ENCODE assay signal across 1 cellular context in the genomic region with DNA sequence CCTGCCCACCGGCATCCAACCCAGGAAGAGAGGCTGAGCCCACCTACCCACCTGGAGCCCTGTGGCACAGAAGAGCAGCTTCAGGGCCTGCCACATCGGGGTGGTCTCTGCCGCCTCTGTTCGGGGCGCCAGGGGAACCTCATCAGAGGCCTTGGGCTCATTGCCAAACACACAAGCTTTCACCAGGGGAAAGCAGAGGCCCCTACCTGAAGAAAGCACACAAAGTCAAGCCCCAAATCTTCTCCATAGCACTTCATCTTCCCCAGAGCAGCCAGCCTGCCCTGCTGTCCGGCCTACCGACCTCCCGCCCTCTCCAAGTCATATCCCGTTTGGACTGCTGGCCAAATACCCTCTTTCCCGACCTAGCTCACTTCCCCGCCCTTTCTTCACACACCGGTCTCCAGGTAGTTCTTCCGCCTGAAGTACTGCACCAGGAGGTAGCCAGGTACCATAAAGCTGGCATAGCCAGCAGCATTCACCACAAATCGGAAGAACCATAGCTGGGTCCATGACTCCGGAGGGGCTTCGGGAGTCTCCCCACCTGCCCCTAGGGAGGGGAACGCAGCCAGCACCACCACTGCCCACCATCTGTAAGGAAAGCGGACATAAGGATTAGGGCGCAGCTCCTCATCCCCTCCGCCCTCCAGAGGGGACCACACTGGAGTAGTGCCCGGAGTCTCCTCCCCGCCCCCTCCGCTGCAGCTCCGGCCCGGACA.
A peak's percentile ranks its signal among the peaks of the same experiment; 100 is the strongest.
TF ChIP-seq lines count a peak whose summit lies in the region.

No MANE protein-coding gene starts in this region.

TF ChIP-seq in HepG2, 621 proteins besides CTCF, POLR2A, EP300 and RAD21 (continues in another document):
- TF ChIP-seq ZNF564 (CRISPR knock-in tag; IDR thresholded peaks at IDR 0.05) (no peak), TCF12 (IDR thresholded peaks at IDR 0.05) (no peak), TCF12 (CRISPR knock-in tag; IDR thresholded peaks at IDR 0.05) (peak; percentile 46; the same call in 1 of the 2 replicates), RARG (CRISPR knock-in tag; IDR thresholded peaks at IDR 0.05; ENCODE audit: low read depth) (no peak), PCBP1 (IDR thresholded peaks at IDR 0.05; ENCODE audit: borderline replicate concordance, low read depth, low read length) (no peak), ZNF563 (CRISPR knock-in tag; IDR thresholded peaks at IDR 0.05) (no peak), RBM39 (IDR thresholded peaks at IDR 0.05; ENCODE audit: low read depth, low read length, poor library complexity, severe bottlenecking) (peak; percentile 86), HDAC1 (CRISPR knock-in tag; IDR thresholded peaks at IDR 0.05) (no peak), THAP11 (CRISPR knock-in tag; IDR thresholded peaks at IDR 0.05) (no peak), ZNF337 (CRISPR knock-in tag; IDR thresholded peaks at IDR 0.05; ENCODE audit: borderline replicate concordance, low read depth) (peak; percentile 71; the same call in 1 of the 2 replicates), ZNF839 (CRISPR knock-in tag; IDR thresholded peaks at IDR 0.05; ENCODE audit: borderline replicate concordance) (no peak), ZNF605 (CRISPR knock-in tag; IDR thresholded peaks at IDR 0.05) (peak; percentile 37; the same call in 1 of the 2 replicates), CEBPB (IDR thresholded peaks at IDR 0.05; ENCODE audit: borderline replicate concordance, low read depth, low read length) (no peak), CCAR2 (optimal IDR thresholded peaks at IDR 0.05; ENCODE audit: low read depth, low read length) (peak; percentile 83), PTBP1 (IDR thresholded peaks at IDR 0.05; ENCODE audit: low read depth, low read length, poor library complexity, severe bottlenecking) (peak; percentile 91), ZNF256 (CRISPR knock-in tag; conservative IDR thresholded peaks at IDR 0.05) (0 out of 2 replicates have a peak, but pooled peaks have one; percentile 42), KLF11 (CRISPR knock-in tag; IDR thresholded peaks at IDR 0.05) (no peak), ZSCAN9 (CRISPR knock-in tag; IDR thresholded peaks at IDR 0.05; ENCODE audit: borderline replicate concordance) (no peak), LCORL (IDR thresholded peaks at IDR 0.05) (no peak), LCORL (CRISPR knock-in tag; IDR thresholded peaks at IDR 0.05) (peak; percentile 80), IKZF4 (CRISPR knock-in tag; IDR thresholded peaks at IDR 0.05; ENCODE audit: borderline replicate concordance, low read depth, not compliant biosample characterization) (peak; percentile 40), AHR (CRISPR knock-in tag; IDR thresholded peaks at IDR 0.05) (no peak), STAT5B (CRISPR knock-in tag; IDR thresholded peaks at IDR 0.05) (no peak), ZBTB21 (CRISPR knock-in tag; IDR thresholded peaks at IDR 0.05) (no peak)
- TF ChIP-seq, protein P1, sequence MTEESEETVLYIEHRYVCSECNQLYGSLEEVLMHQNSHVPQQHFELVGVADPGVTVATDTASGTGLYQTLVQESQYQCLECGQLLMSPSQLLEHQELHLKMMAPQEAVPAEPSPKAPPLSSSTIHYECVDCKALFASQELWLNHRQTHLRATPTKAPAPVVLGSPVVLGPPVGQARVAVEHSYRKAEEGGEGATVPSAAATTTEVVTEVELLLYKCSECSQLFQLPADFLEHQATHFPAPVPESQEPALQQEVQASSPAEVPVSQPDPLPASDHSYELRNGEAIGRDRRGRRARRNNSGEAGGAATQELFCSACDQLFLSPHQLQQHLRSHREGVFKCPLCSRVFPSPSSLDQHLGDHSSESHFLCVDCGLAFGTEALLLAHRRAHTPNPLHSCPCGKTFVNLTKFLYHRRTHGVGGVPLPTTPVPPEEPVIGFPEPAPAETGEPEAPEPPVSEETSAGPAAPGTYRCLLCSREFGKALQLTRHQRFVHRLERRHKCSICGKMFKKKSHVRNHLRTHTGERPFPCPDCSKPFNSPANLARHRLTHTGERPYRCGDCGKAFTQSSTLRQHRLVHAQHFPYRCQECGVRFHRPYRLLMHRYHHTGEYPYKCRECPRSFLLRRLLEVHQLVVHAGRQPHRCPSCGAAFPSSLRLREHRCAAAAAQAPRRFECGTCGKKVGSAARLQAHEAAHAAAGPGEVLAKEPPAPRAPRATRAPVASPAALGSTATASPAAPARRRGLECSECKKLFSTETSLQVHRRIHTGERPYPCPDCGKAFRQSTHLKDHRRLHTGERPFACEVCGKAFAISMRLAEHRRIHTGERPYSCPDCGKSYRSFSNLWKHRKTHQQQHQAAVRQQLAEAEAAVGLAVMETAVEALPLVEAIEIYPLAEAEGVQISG (CRISPR knock-in tag; IDR thresholded peaks at IDR 0.05) = no peak
- TF ChIP-seq, protein P2, sequence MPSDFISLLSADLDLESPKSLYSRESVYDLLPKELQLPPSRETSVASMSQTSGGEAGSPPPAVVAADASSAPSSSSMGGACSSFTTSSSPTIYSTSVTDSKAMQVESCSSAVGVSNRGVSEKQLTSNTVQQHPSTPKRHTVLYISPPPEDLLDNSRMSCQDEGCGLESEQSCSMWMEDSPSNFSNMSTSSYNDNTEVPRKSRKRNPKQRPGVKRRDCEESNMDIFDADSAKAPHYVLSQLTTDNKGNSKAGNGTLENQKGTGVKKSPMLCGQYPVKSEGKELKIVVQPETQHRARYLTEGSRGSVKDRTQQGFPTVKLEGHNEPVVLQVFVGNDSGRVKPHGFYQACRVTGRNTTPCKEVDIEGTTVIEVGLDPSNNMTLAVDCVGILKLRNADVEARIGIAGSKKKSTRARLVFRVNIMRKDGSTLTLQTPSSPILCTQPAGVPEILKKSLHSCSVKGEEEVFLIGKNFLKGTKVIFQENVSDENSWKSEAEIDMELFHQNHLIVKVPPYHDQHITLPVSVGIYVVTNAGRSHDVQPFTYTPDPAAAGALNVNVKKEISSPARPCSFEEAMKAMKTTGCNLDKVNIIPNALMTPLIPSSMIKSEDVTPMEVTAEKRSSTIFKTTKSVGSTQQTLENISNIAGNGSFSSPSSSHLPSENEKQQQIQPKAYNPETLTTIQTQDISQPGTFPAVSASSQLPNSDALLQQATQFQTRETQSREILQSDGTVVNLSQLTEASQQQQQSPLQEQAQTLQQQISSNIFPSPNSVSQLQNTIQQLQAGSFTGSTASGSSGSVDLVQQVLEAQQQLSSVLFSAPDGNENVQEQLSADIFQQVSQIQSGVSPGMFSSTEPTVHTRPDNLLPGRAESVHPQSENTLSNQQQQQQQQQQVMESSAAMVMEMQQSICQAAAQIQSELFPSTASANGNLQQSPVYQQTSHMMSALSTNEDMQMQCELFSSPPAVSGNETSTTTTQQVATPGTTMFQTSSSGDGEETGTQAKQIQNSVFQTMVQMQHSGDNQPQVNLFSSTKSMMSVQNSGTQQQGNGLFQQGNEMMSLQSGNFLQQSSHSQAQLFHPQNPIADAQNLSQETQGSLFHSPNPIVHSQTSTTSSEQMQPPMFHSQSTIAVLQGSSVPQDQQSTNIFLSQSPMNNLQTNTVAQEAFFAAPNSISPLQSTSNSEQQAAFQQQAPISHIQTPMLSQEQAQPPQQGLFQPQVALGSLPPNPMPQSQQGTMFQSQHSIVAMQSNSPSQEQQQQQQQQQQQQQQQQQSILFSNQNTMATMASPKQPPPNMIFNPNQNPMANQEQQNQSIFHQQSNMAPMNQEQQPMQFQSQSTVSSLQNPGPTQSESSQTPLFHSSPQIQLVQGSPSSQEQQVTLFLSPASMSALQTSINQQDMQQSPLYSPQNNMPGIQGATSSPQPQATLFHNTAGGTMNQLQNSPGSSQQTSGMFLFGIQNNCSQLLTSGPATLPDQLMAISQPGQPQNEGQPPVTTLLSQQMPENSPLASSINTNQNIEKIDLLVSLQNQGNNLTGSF (CRISPR knock-in tag; IDR thresholded peaks at IDR 0.05) = 0 out of 2 replicates have a peak, but pooled peaks have one; percentile 12
- TF ChIP-seq, protein P3, sequence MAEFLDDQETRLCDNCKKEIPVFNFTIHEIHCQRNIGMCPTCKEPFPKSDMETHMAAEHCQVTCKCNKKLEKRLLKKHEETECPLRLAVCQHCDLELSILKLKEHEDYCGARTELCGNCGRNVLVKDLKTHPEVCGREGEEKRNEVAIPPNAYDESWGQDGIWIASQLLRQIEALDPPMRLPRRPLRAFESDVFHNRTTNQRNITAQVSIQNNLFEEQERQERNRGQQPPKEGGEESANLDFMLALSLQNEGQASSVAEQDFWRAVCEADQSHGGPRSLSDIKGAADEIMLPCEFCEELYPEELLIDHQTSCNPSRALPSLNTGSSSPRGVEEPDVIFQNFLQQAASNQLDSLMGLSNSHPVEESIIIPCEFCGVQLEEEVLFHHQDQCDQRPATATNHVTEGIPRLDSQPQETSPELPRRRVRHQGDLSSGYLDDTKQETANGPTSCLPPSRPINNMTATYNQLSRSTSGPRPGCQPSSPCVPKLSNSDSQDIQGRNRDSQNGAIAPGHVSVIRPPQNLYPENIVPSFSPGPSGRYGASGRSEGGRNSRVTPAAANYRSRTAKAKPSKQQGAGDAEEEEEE (CRISPR knock-in tag; IDR thresholded peaks at IDR 0.05; ENCODE audit: borderline replicate concordance) = no peak
- TF ChIP-seq, protein P4, sequence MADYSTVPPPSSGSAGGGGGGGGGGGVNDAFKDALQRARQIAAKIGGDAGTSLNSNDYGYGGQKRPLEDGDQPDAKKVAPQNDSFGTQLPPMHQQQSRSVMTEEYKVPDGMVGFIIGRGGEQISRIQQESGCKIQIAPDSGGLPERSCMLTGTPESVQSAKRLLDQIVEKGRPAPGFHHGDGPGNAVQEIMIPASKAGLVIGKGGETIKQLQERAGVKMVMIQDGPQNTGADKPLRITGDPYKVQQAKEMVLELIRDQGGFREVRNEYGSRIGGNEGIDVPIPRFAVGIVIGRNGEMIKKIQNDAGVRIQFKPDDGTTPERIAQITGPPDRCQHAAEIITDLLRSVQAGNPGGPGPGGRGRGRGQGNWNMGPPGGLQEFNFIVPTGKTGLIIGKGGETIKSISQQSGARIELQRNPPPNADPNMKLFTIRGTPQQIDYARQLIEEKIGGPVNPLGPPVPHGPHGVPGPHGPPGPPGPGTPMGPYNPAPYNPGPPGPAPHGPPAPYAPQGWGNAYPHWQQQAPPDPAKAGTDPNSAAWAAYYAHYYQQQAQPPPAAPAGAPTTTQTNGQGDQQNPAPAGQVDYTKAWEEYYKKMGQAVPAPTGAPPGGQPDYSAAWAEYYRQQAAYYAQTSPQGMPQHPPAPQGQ (CRISPR knock-in tag; IDR thresholded peaks at IDR 0.05; ENCODE audit: borderline replicate concordance) = 0 out of 2 replicates have a peak, but pooled peaks have one; percentile 38
- TF ChIP-seq, protein P5, sequence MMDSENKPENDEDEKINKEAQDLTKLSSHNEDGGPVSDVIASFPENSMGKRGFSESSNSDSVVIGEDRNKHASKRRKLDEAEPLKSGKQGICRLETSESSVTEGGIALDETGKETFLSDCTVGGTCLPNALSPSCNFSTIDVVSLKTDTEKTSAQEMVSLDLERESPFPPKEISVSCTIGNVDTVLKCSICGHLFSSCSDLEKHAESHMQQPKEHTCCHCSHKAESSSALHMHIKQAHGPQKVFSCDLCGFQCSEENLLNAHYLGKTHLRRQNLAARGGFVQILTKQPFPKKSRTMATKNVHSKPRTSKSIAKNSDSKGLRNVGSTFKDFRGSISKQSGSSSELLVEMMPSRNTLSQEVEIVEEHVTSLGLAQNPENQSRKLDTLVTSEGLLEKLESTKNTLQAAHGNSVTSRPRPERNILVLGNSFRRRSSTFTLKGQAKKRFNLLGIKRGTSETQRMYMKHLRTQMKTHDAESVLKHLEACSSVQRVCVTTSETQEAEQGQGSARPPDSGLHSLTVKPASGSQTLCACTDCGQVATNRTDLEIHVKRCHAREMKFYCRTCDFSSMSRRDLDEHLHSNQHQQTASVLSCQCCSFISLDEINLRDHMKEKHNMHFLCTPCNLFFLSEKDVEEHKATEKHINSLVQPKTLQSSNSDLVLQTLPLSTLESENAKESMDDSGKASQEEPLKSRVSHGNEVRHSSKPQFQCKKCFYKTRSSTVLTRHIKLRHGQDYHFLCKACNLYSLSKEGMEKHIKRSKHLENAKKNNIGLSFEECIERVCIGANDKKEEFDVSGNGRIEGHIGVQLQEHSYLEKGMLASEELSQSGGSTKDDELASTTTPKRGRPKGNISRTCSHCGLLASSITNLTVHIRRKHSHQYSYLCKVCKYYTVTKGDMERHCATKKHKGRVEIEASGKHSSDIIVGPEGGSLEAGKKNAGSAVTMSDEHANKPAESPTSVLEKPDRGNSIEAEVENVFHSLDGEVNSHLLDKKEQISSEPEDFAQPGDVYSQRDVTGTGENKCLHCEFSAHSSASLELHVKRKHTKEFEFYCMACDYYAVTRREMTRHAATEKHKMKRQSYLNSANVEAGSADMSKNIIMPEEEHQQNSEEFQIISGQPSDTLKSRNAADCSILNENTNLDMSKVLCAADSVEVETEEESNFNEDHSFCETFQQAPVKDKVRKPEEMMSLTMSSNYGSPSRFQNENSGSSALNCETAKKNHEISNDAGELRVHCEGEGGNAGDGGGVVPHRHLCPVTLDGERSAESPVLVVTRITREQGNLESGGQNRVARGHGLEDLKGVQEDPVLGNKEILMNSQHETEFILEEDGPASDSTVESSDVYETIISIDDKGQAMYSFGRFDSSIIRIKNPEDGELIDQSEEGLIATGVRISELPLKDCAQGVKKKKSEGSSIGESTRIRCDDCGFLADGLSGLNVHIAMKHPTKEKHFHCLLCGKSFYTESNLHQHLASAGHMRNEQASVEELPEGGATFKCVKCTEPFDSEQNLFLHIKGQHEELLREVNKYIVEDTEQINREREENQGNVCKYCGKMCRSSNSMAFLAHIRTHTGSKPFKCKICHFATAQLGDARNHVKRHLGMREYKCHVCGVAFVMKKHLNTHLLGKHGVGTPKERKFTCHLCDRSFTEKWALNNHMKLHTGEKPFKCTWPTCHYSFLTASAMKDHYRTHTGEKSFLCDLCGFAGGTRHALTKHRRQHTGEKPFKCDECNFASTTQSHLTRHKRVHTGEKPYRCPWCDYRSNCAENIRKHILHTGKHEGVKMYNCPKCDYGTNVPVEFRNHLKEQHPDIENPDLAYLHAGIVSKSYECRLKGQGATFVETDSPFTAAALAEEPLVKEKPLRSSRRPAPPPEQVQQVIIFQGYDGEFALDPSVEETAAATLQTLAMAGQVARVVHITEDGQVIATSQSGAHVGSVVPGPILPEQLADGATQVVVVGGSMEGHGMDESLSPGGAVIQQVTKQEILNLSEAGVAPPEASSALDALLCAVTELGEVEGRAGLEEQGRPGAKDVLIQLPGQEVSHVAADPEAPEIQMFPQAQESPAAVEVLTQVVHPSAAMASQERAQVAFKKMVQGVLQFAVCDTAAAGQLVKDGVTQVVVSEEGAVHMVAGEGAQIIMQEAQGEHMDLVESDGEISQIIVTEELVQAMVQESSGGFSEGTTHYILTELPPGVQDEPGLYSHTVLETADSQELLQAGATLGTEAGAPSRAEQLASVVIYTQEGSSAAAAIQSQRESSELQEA (CRISPR knock-in tag; IDR thresholded peaks at IDR 0.05; ENCODE audit: not compliant biosample characterization) = peak; percentile 78
- TF ChIP-seq, protein P6, sequence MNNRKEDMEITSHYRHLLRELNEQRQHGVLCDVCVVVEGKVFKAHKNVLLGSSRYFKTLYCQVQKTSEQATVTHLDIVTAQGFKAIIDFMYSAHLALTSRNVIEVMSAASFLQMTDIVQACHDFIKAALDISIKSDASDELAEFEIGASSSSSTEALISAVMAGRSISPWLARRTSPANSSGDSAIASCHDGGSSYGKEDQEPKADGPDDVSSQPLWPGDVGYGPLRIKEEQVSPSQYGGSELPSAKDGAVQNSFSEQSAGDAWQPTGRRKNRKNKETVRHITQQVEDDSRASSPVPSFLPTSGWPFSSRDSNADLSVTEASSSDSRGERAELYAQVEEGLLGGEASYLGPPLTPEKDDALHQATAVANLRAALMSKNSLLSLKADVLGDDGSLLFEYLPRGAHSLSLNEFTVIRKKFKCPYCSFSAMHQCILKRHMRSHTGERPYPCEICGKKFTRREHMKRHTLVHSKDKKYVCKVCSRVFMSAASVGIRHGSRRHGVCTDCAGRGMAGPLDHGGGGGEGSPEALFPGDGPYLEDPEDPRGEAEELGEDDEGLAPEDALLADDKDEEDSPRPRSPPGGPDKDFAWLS (CRISPR knock-in tag; IDR thresholded peaks at IDR 0.05; ENCODE audit: borderline replicate concordance) = no peak
